2 cellular contexts compared by ENCODE assay signal in the genomic region with DNA sequence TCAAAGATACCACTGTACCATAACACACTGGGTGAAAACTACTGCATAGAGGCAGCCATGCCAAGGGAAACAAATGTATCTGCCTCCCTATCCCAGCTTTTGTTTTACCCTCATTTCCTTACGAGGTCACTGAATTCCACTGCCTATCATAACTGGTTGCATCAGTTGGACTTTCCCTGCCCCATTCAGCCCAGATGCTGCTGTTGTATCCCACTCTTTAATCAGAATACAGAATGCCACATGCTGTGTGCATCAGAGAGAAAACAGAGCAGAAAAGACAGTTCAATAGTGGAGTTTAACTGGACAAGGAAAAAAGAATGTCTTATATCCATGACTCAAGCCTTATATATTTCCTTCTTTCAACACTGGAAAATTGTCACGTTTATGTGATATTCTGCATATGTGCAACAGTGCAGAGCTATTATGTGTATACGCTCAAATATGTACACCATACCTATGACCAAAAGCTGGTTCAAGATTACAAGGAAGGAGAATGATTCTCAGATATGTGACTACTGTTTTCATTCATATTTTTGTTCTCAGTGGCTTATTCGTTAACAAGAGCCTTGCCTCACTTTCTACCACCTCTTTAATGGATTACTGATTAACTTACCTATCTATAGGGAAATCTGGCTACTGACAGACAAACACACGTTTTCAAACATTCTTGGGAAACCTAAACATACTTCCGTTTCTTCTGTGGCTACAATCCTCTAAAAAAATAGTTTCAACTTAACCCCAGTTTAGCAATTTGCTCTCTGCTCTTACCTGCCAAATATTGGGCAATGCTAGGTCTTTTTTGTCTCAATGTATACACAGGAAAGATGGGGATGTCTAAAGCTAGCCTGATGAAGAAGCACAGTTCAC.
TF ChIP-seq lines count a peak whose summit lies in the region.

No MANE protein-coding gene starts in this region.

TF ChIP-seq in A549, 52 proteins besides CTCF, POLR2A, EP300 and RAD21:
- TF ChIP-seq HOXB5 (CRISPR knock-in tag; IDR thresholded peaks at IDR 0.05) (no peak), CEBPB (IDR thresholded peaks at IDR 0.05) (peak; percentile 59 to 74; a peak in 3 of 4 replicates), GATA3 (IDR thresholded peaks at IDR 0.05; ENCODE audit: borderline replicate concordance) (peak; percentile 81), FOSL2 (IDR thresholded peaks at IDR 0.05) (no peak), FOSL2 (CRISPR knock-in tag; IDR thresholded peaks at IDR 0.05) (peak; percentile 22; the same call in 1 of the 2 replicates)
- TF ChIP-seq, protein P1, sequence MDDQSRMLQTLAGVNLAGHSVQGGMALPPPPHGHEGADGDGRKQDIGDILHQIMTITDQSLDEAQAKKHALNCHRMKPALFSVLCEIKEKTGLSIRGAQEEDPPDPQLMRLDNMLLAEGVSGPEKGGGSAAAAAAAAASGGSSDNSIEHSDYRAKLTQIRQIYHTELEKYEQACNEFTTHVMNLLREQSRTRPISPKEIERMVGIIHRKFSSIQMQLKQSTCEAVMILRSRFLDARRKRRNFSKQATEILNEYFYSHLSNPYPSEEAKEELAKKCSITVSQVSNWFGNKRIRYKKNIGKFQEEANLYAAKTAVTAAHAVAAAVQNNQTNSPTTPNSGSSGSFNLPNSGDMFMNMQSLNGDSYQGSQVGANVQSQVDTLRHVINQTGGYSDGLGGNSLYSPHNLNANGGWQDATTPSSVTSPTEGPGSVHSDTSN (IDR thresholded peaks at IDR 0.05), result no peak
- TF ChIP-seq, protein P2, sequence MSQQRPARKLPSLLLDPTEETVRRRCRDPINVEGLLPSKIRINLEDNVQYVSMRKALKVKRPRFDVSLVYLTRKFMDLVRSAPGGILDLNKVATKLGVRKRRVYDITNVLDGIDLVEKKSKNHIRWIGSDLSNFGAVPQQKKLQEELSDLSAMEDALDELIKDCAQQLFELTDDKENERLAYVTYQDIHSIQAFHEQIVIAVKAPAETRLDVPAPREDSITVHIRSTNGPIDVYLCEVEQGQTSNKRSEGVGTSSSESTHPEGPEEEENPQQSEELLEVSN (IDR thresholded peaks at IDR 0.05; ENCODE audit: borderline replicate concordance, low read depth), result no peak

TF ChIP-seq in HepG2, 621 proteins besides CTCF, POLR2A, EP300 and RAD21 (continues in another document):
- TF ChIP-seq, protein P3, sequence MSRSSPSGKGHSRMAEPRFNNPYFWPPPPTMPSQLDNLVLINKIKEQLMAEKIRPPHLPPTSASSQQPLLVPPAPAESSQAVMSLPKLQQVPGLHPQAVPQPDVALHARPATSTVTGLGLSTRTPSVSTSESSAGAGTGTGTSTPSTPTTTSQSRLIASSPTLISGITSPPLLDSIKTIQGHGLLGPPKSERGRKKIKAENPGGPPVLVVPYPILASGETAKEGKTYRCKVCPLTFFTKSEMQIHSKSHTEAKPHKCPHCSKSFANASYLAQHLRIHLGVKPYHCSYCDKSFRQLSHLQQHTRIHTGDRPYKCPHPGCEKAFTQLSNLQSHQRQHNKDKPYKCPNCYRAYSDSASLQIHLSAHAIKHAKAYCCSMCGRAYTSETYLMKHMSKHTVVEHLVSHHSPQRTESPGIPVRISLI (CRISPR knock-in tag; IDR thresholded peaks at IDR 0.05; ENCODE audit: borderline replicate concordance), result peak; percentile 95
- TF ChIP-seq, protein P4, sequence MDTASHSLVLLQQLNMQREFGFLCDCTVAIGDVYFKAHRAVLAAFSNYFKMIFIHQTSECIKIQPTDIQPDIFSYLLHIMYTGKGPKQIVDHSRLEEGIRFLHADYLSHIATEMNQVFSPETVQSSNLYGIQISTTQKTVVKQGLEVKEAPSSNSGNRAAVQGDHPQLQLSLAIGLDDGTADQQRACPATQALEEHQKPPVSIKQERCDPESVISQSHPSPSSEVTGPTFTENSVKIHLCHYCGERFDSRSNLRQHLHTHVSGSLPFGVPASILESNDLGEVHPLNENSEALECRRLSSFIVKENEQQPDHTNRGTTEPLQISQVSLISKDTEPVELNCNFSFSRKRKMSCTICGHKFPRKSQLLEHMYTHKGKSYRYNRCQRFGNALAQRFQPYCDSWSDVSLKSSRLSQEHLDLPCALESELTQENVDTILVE (CRISPR knock-in tag; IDR thresholded peaks at IDR 0.05), result peak; percentile 67; the same call in 1 of the 2 replicates
- TF ChIP-seq KLF9 (CRISPR knock-in tag; IDR thresholded peaks at IDR 0.05; ENCODE audit: low read depth) (no peak), ZNF354B (CRISPR knock-in tag; IDR thresholded peaks at IDR 0.05) (no peak), CEBPG (CRISPR knock-in tag; IDR thresholded peaks at IDR 0.05) (peak; percentile 98), CREB1 (IDR thresholded peaks at IDR 0.05) (no peak), CREB1 (CRISPR knock-in tag; IDR thresholded peaks at IDR 0.05) (peak; percentile 79), TAF1 (CRISPR knock-in tag; IDR thresholded peaks at IDR 0.05) (peak; percentile 6; the same call in 1 of the 2 replicates), HNRNPUL1 (IDR thresholded peaks at IDR 0.05; ENCODE audit: low read depth, low read length) (peak; percentile 73; the same call in 1 of the 2 replicates), ZNF205 (CRISPR knock-in tag; IDR thresholded peaks at IDR 0.05) (peak; percentile 33; the same call in 1 of the 2 replicates), SIN3B (IDR thresholded peaks at IDR 0.05; ENCODE audit: low read length) (no peak), THAP11 (CRISPR knock-in tag; IDR thresholded peaks at IDR 0.05) (peak; percentile 62), SMC3 (IDR thresholded peaks at IDR 0.05; ENCODE audit: low read length) (0 out of 2 replicates have a peak, but pooled peaks have one; percentile 21), PHF8 (CRISPR knock-in tag; IDR thresholded peaks at IDR 0.05) (no peak), TRIM24 (CRISPR knock-in tag; IDR thresholded peaks at IDR 0.05) (peak; percentile 81; the same call in 1 of the 2 replicates), SIX4 (CRISPR knock-in tag; IDR thresholded peaks at IDR 0.05) (peak; percentile 70; the same call in 1 of the 2 replicates), BRD4 (CRISPR knock-in tag; IDR thresholded peaks at IDR 0.05) (0 out of 2 replicates have a peak, but pooled peaks have one; percentile 41), CREM (IDR thresholded peaks at IDR 0.05) (peak; percentile 95), CREM (CRISPR knock-in tag; IDR thresholded peaks at IDR 0.05) (no peak), KMT2B (CRISPR knock-in tag; IDR thresholded peaks at IDR 0.05) (0 out of 2 replicates have a peak, but pooled peaks have one; percentile 31), IRF2 (CRISPR knock-in tag; IDR thresholded peaks at IDR 0.05) (no peak), ZNF124 (CRISPR knock-in tag; IDR thresholded peaks at IDR 0.05) (peak; percentile 58; the same call in 1 of the 2 replicates), SAP130 (CRISPR knock-in tag; IDR thresholded peaks at IDR 0.05; ENCODE audit: low read depth) (peak; percentile 62), FOXA1 (IDR thresholded peaks at IDR 0.05) (no peak), FOXA1 (CRISPR knock-in tag; IDR thresholded peaks at IDR 0.05) (peak; percentile 82), LCORL (IDR thresholded peaks at IDR 0.05) (peak; percentile 80), LCORL (CRISPR knock-in tag; IDR thresholded peaks at IDR 0.05) (peak; percentile 64; the same call in 1 of the 2 replicates), FOSL1 (CRISPR knock-in tag; IDR thresholded peaks at IDR 0.05; ENCODE audit: borderline replicate concordance) (no peak), RFX5 (IDR thresholded peaks at IDR 0.05; ENCODE audit: low read depth, low read length) (no peak), ZNF331 (CRISPR knock-in tag; IDR thresholded peaks at IDR 0.05) (0 out of 2 replicates have a peak, but pooled peaks have one; percentile 18), NONO (IDR thresholded peaks at IDR 0.05) (no peak), NONO (CRISPR knock-in tag; conservative IDR thresholded peaks at IDR 0.05) (peak; percentile 71; the same call in 1 of the 2 replicates)
- TF ChIP-seq, protein P5, sequence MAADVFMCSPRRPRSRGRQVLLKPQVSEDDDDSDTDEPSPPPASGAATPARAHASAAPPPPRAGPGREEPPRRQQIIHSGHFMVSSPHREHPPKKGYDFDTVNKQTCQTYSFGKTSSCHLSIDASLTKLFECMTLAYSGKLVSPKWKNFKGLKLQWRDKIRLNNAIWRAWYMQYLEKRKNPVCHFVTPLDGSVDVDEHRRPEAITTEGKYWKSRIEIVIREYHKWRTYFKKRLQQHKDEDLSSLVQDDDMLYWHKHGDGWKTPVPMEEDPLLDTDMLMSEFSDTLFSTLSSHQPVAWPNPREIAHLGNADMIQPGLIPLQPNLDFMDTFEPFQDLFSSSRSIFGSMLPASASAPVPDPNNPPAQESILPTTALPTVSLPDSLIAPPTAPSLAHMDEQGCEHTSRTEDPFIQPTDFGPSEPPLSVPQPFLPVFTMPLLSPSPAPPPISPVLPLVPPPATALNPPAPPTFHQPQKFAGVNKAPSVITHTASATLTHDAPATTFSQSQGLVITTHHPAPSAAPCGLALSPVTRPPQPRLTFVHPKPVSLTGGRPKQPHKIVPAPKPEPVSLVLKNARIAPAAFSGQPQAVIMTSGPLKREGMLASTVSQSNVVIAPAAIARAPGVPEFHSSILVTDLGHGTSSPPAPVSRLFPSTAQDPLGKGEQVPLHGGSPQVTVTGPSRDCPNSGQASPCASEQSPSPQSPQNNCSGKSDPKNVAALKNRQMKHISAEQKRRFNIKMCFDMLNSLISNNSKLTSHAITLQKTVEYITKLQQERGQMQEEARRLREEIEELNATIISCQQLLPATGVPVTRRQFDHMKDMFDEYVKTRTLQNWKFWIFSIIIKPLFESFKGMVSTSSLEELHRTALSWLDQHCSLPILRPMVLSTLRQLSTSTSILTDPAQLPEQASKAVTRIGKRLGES (CRISPR knock-in tag; IDR thresholded peaks at IDR 0.05; ENCODE audit: borderline replicate concordance), result no peak
- TF ChIP-seq, protein P6, sequence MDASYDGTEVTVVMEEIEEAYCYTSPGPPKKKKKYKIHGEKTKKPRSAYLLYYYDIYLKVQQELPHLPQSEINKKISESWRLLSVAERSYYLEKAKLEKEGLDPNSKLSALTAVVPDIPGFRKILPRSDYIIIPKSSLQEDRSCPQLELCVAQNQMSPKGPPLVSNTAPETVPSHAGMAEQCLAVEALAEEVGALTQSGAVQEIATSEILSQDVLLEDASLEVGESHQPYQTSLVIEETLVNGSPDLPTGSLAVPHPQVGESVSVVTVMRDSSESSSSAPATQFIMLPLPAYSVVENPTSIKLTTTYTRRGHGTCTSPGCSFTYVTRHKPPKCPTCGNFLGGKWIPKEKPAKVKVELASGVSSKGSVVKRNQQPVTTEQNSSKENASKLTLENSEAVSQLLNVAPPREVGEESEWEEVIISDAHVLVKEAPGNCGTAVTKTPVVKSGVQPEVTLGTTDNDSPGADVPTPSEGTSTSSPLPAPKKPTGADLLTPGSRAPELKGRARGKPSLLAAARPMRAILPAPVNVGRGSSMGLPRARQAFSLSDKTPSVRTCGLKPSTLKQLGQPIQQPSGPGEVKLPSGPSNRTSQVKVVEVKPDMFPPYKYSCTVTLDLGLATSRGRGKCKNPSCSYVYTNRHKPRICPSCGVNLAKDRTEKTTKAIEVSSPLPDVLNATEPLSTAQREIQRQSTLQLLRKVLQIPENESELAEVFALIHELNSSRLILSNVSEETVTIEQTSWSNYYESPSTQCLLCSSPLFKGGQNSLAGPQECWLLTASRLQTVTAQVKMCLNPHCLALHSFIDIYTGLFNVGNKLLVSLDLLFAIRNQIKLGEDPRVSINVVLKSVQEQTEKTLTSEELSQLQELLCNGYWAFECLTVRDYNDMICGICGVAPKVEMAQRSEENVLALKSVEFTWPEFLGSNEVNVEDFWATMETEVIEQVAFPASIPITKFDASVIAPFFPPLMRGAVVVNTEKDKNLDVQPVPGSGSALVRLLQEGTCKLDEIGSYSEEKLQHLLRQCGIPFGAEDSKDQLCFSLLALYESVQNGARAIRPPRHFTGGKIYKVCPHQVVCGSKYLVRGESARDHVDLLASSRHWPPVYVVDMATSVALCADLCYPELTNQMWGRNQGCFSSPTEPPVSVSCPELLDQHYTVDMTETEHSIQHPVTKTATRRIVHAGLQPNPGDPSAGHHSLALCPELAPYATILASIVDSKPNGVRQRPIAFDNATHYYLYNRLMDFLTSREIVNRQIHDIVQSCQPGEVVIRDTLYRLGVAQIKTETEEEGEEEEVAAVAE (CRISPR knock-in tag; IDR thresholded peaks at IDR 0.05; ENCODE audit: borderline replicate concordance), result 0 out of 2 replicates have a peak, but pooled peaks have one; percentile 25
- TF ChIP-seq, protein P7, sequence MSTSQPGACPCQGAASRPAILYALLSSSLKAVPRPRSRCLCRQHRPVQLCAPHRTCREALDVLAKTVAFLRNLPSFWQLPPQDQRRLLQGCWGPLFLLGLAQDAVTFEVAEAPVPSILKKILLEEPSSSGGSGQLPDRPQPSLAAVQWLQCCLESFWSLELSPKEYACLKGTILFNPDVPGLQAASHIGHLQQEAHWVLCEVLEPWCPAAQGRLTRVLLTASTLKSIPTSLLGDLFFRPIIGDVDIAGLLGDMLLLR (CRISPR knock-in tag; IDR thresholded peaks at IDR 0.05), result no peak
- TF ChIP-seq, protein P8, sequence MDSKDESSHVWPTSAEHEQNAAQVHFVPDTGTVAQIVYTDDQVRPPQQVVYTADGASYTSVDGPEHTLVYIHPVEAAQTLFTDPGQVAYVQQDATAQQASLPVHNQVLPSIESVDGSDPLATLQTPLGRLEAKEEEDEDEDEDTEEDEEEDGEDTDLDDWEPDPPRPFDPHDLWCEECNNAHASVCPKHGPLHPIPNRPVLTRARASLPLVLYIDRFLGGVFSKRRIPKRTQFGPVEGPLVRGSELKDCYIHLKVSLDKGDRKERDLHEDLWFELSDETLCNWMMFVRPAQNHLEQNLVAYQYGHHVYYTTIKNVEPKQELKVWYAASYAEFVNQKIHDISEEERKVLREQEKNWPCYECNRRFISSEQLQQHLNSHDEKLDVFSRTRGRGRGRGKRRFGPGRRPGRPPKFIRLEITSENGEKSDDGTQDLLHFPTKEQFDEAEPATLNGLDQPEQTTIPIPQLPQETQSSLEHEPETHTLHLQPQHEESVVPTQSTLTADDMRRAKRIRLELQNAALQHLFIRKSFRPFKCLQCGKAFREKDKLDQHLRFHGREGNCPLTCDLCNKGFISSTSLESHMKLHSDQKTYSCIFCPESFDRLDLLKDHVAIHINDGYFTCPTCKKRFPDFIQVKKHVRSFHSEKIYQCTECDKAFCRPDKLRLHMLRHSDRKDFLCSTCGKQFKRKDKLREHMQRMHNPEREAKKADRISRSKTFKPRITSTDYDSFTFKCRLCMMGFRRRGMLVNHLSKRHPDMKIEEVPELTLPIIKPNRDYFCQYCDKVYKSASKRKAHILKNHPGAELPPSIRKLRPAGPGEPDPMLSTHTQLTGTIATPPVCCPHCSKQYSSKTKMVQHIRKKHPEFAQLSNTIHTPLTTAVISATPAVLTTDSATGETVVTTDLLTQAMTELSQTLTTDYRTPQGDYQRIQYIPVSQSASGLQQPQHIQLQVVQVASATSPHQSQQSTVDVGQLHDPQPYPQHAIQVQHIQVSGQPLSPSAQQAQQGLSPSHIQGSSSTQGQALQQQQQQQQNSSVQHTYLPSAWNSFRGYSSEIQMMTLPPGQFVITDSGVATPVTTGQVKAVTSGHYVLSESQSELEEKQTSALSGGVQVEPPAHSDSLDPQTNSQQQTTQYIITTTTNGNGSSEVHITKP (CRISPR knock-in tag; IDR thresholded peaks at IDR 0.05; ENCODE audit: low read depth), result no peak
